In the genomic region with DNA sequence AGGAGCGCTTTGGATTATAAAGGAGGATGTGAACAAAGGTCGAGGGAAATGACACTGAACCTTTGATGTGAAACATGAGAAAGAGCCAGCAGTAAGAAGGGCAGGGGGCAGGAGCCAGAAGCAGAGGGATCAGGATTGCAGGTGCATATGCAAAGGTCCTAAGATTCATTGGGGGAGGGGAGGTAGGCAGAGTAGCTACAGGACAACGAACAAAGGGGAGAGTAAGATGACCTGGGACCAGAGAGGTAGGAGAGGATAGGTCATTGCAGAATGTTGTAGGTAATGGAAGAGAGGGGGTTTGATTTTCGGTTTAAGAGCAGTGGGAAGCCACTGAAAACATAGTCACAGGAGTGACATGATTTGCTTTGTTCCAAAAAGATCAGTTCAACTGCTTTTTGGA, we compare ENCODE assay signal across 21 cellular contexts.
DNase-seq lines count a peak whose midpoint lies in the region; ATAC-seq and TF ChIP-seq lines count a peak whose summit lies in the region.
"Had no signal": no experiment of that assay in that cellular context is flagged by ENCODE, and none has a peak within 500 bp of the region (broad histone marks: within the 10 kb centered on the region; RNA-seq: fewer than 3 reads in every experiment).

No MANE protein-coding gene starts in this region.

- H3K27ac Mint-ChIP-seq in endodermal cell (no peak overlapping the region), neural progenitor cell (peak overlapping the region; percentile 86)
- H3K27ac Mint-ChIP-seq: CD8-positive, alpha-beta T cell had no signal

- no peak for TF ChIP-seq POLR2A in transverse colon (IDR thresholded peaks at IDR 0.05)

- H3K27ac ChIP-seq in HEK293 (ENCODE audit: extremely low read depth, low read depth, low read length) (no peak overlapping the region), endodermal cell (ENCODE audit: low read depth, low read length) (no peak overlapping the region), iPS-20b (ENCODE audit: low read length) (no peak overlapping the region), neural progenitor cell (no peak overlapping the region), transverse colon (no peak overlapping the region)
- H3K27ac ChIP-seq: BLaER1 treated with 17β-estradiol and CSF1 and Interleukin-3, amounts not matched to agents 10 nM and 100 nM; GM23248; PC-9; RWPE1 had no signal

- H3K4me3 ChIP-seq in HEK293 (ENCODE audit: low read depth, low read length) (no peak overlapping the region), endodermal cell (ENCODE audit: low read length) (no peak overlapping the region), iPS-20b (ENCODE audit: low read length) (peak overlapping the region; percentile 53), neural progenitor cell (no peak overlapping the region), transverse colon (no peak overlapping the region)
- H3K4me3 ChIP-seq: BLaER1 treated with 17β-estradiol and CSF1 and Interleukin-3, amounts not matched to agents 10 nM and 100 nM; GM23248; K562; PC-9 had no signal

- H3K27me3 Mint-ChIP-seq in endodermal cell (ENCODE audit: insufficient read depth) = no peaks in the 10 kb centered on the region
- peaks cover 2% of the 10 kb centered on the region for H3K27me3 Mint-ChIP-seq in neural progenitor cell (ENCODE audit: insufficient read depth, low read depth)

- DNase-seq in endodermal cell (peak; percentile 69), neural progenitor cell (ENCODE audit: low spot score) (peak; percentile 31), transverse colon (no peak)
- DNase-seq: Calu3; CD8-positive, alpha-beta T cell; GM23248; MV-4-11; NCI-H1694 treated with DMSO at 0.1 percent for 48 hours; NCI-H2227 treated with DMSO at 0.1 percent for 48 hours; NCI-H510A treated with DMSO at 0.1 percent for 48 hours; PC-9; SIG-M5 had no signal

- intact Hi-C loops in transverse colon (cut with DNase I; ENCODE audit: low total_unique reads) = loop anchor here (10.0 kb wide), 1 partner anchor 606 kb away; no protein-coding TSS in a partner anchor

- H2AFZ ChIP-seq in neural progenitor cell (replicated peaks) = no peak overlapping the region
- H2AFZ ChIP-seq: GM23248, PC-9 had no signal

- POLR2A ChIA-PET in HEK293 (lab: Yijun Ruan, JAX) = no interaction called here

- H3K9me3 ChIP-seq in HEK293 (ENCODE audit: control insufficient read depth, insufficient read depth, low read depth, low read length) (no peaks in the 10 kb centered on the region), endodermal cell (ENCODE audit: control insufficient read depth, low read length) (no peaks in the 10 kb centered on the region), iPS-20b (ENCODE audit: insufficient read depth, low read depth, low read length) (no peaks in the 10 kb centered on the region), neural progenitor cell (ENCODE audit: low read depth) (no peaks in the 10 kb centered on the region), transverse colon (no peaks in the 10 kb centered on the region)
- H3K9me3 ChIP-seq: BLaER1 treated with 17β-estradiol and CSF1 and Interleukin-3, amounts not matched to agents 10 nM and 100 nM had no signal

- WGBS in endodermal cell (ENCODE audit: insufficient coverage in 1 of 2, insufficient read length in 1 of 2), 2 experiments = 36 to 40% methylated on average over 2 to 4 of the region's 4 CpGs
- 20 to 36% methylated on average over 4 of the region's 4 CpGs for WGBS in transverse colon (ENCODE audit: low coverage in 1 of 2), 2 donors

- peaks cover 18% of the 10 kb centered on the region for H3F3A ChIP-seq in neural progenitor cell (ENCODE audit: low read depth)

- in situ Hi-C loops in transverse colon (cut with MboI; ENCODE audit: low pct_ligation_motif_present in 1 of 4, low pct_unique_long_range_greater_than_20kb in 1 of 4, low sequenced_read_pairs in 3 of 4) = no loop called here

- no peak for TF ChIP-seq CTCF in HEK293 (tag by site-specific recombination; IDR thresholded peaks at IDR 0.05)
- no peak for TF ChIP-seq CTCF in endodermal cell (conservative IDR thresholded peaks at IDR 0.05)
- no peak for TF ChIP-seq CTCF in neural progenitor cell (IDR thresholded peaks at IDR 0.05)
- TF ChIP-seq CTCF in transverse colon (IDR thresholded peaks at IDR 0.05) = no peak

- H3K36me3 ChIP-seq in HEK293 (ENCODE audit: control insufficient read depth in 2 of 2, insufficient read depth in 1 of 2, low read length in 2 of 2) (no peaks in the 10 kb centered on the region), endodermal cell (ENCODE audit: control insufficient read depth, insufficient read depth, low read length) (no peaks in the 10 kb centered on the region), iPS-20b (ENCODE audit: insufficient read depth, low read depth, low read length) (no peaks in the 10 kb centered on the region), neural progenitor cell (no peaks in the 10 kb centered on the region), transverse colon (no peaks in the 10 kb centered on the region)
- H3K36me3 ChIP-seq: BLaER1 treated with 17β-estradiol and CSF1 and Interleukin-3, amounts not matched to agents 10 nM and 100 nM had no signal

- H4K20me1 ChIP-seq in neural progenitor cell (ENCODE audit: low read depth) = no peaks in the 10 kb centered on the region
- H4K20me1 ChIP-seq: BLaER1 treated with 17β-estradiol and CSF1 and Interleukin-3, amounts not matched to agents 10 nM and 100 nM had no signal

- H3K4me1 Mint-ChIP-seq in endodermal cell = peaks cover 10% of the 10 kb centered on the region
- peaks cover 45% of the 10 kb centered on the region for H3K4me1 Mint-ChIP-seq in neural progenitor cell

- TF ChIP-seq EP300 in transverse colon (IDR thresholded peaks at IDR 0.05; ENCODE audit: low read depth) = no peak

- H3K27me3 ChIP-seq in endodermal cell (ENCODE audit: control insufficient read depth, insufficient read depth, low read length, poor library complexity, severe bottlenecking) = no peaks in the 10 kb centered on the region
- no peaks in the 10 kb centered on the region for H3K27me3 ChIP-seq in iPS-20b (ENCODE audit: insufficient read depth, low read length)
- H3K27me3 ChIP-seq in neural progenitor cell = no peaks in the 10 kb centered on the region
- H3K27me3 ChIP-seq in transverse colon = no peaks in the 10 kb centered on the region
- H3K27me3 ChIP-seq: BLaER1 treated with 17β-estradiol and CSF1 and Interleukin-3, amounts not matched to agents 10 nM and 100 nM had no signal

- no peaks in the 10 kb centered on the region for H3K79me2 ChIP-seq in neural progenitor cell (ENCODE audit: low read depth)

- H3K4me2 ChIP-seq in neural progenitor cell = peak overlapping the region; percentile 27
- H3K4me2 ChIP-seq: BLaER1 treated with 17β-estradiol and CSF1 and Interleukin-3, amounts not matched to agents 10 nM and 100 nM; PC-9 had no signal

- CTCF ChIA-PET in HEK293 (lab: Yijun Ruan, JAX) = interaction anchor here (0.6 to 6.2 kb wide), 23 partner anchors 8 to 622 kb away, joined by 3 to 109 read pairs (median 4); no protein-coding TSS in a partner anchor

- H3K4me1 ChIP-seq in HEK293 (ENCODE audit: control insufficient read depth, insufficient read depth, low read length) (no peaks in the 10 kb centered on the region), endodermal cell (ENCODE audit: control insufficient read depth, insufficient read depth, low read length) (no peaks in the 10 kb centered on the region), iPS-20b (ENCODE audit: insufficient read depth, low read length) (peaks cover 27% of the 10 kb centered on the region), neural progenitor cell (peaks cover 48% of the 10 kb centered on the region), transverse colon (no peaks in the 10 kb centered on the region)

- H3K9me3 Mint-ChIP-seq in endodermal cell (no peaks in the 10 kb centered on the region), neural progenitor cell (peaks cover 9% of the 10 kb centered on the region)
- H3K9me3 Mint-ChIP-seq: CD8-positive, alpha-beta T cell had no signal

- H3K9ac ChIP-seq in endodermal cell (ENCODE audit: extremely low read depth, low read length, poor library complexity, severe bottlenecking) (no peak overlapping the region), iPS-20b (ENCODE audit: low read depth, low read length) (peak overlapping the region; percentile 65; the same call in 1 of the 2 replicates), neural progenitor cell (no peak overlapping the region)
- H3K9ac ChIP-seq: BLaER1 treated with 17β-estradiol and CSF1 and Interleukin-3, amounts not matched to agents 10 nM and 100 nM; GM23248 had no signal

- no peak for ATAC-seq in HG03159 (IDR thresholded peaks at IDR 0.05; ENCODE audit: unreplicated experiment)
- ATAC-seq in HG03342 (IDR thresholded peaks at IDR 0.05; ENCODE audit: unreplicated experiment) = no peak
- no peak for ATAC-seq in HG03139 (IDR thresholded peaks at IDR 0.05; ENCODE audit: unreplicated experiment)
- ATAC-seq: CD8-positive, alpha-beta T cell; K562; SK-N-SH treated with all-trans-retinoic acid at 6 μM for 48 hours had no signal

- no peaks in the 10 kb centered on the region for H3K36me3 Mint-ChIP-seq in endodermal cell (ENCODE audit: low read depth)
- H3K36me3 Mint-ChIP-seq in neural progenitor cell = peaks cover 2% of the 10 kb centered on the region
- H3K36me3 Mint-ChIP-seq: CD8-positive, alpha-beta T cell had no signal

- H3K4me3 Mint-ChIP-seq in endodermal cell (no peak overlapping the region), neural progenitor cell (peak overlapping the region; percentile 70)
- H3K4me3 Mint-ChIP-seq: CD8-positive, alpha-beta T cell had no signal

TF ChIP-seq in HEK293, 187 proteins besides CTCF, POLR2A, EP300 and RAD21:
- TF ChIP-seq ZNF211 (tag by site-specific recombination; IDR thresholded peaks at IDR 0.05; ENCODE audit: low read depth) (no peak), ZNF426 (tag by site-specific recombination; IDR thresholded peaks at IDR 0.05) (no peak), RBAK (tag by site-specific recombination; IDR thresholded peaks at IDR 0.05) (no peak), WT1 (tag by site-specific recombination; IDR thresholded peaks at IDR 0.05) (no peak), KLF1 (tag by site-specific recombination; IDR thresholded peaks at IDR 0.05) (no peak), ZBTB17 (tag by site-specific recombination; IDR thresholded peaks at IDR 0.05) (peak; percentile 39; the same call in 1 of the 2 replicates), ZNF560 (tag by site-specific recombination; IDR thresholded peaks at IDR 0.05; ENCODE audit: borderline replicate concordance) (no peak), SCRT2 (tag by site-specific recombination; IDR thresholded peaks at IDR 0.05) (no peak)
